Comparison of ENCODE assay signal across 9 cellular contexts in genomic region chr16:30715777-30716445, GRCh38.
DNase-seq lines count a peak whose midpoint lies in the region; ATAC-seq and TF ChIP-seq lines count a peak whose summit lies in the region.
"Had no signal": no experiment of that assay in that cellular context is flagged by ENCODE, and none has a peak within 500 bp of the region (broad histone marks: within the 10 kb centered on the region; RNA-seq: fewer than 3 reads in every experiment).

No MANE protein-coding gene starts in this region.

- H3K4me3 ChIP-seq in BLaER1 treated with 17β-estradiol and CSF1 and Interleukin-3, amounts not matched to agents 10 nM and 100 nM = peak overlapping the region in 1 of 10 experiments; percentile 35; a peak in 1 of 20 replicates
- H3K4me3 ChIP-seq in OCI-LY3 (ENCODE audit: low read length) (no peak overlapping the region), neutrophil (ENCODE audit: low read depth in 1 of 2, low read length in 1 of 2) (peak overlapping the region in 1 of 2 experiments; percentile 50)

- H3K36me3 ChIP-seq in BLaER1 treated with 17β-estradiol and CSF1 and Interleukin-3, amounts not matched to agents 10 nM and 100 nM = peaks cover 86 to 100% (median 94%) of the 10 kb centered on the region in 11 experiments
- H3K36me3 ChIP-seq in OCI-LY3 (replicated peaks; ENCODE audit: low read depth, low read length) (peaks cover 69% of the 10 kb centered on the region), neutrophil (peaks cover 73% of the 10 kb centered on the region)

- no peaks in the 10 kb centered on the region for H3K27me3 Mint-ChIP-seq in activated naive CD4-positive, alpha-beta T cell treated with anti-CD3 and anti-CD28 coated beads, Interleukin-2, amount 50 U/mL, for 24 hours

- H3K36me3 Mint-ChIP-seq in activated naive CD4-positive, alpha-beta T cell treated with anti-CD3 and anti-CD28 coated beads, Interleukin-2, amount 50 U/mL, for 24 hours = peaks cover 37% of the 10 kb centered on the region

- peaks cover 20 to 66% (median 46%) of the 10 kb centered on the region in 10 experiments for H3K4me1 ChIP-seq in BLaER1 treated with 17β-estradiol and CSF1 and Interleukin-3, amounts not matched to agents 10 nM and 100 nM
- H3K4me1 ChIP-seq in OCI-LY3 (ENCODE audit: low read length) = peaks cover 16% of the 10 kb centered on the region
- peaks cover 20 to 21% of the 10 kb centered on the region in 2 experiments for H3K4me1 ChIP-seq in neutrophil (ENCODE audit: control insufficient read depth in 1 of 2, insufficient read depth in 1 of 2, low read depth in 1 of 2, low read length in 1 of 2)

- H3K27ac Mint-ChIP-seq in activated naive CD4-positive, alpha-beta T cell treated with anti-CD3 and anti-CD28 coated beads, Interleukin-2, amount 50 U/mL, for 24 hours = peak overlapping the region; percentile 93

- peak overlapping the region; percentile 86 for H3K4me3 Mint-ChIP-seq in activated naive CD4-positive, alpha-beta T cell treated with anti-CD3 and anti-CD28 coated beads, Interleukin-2, amount 50 U/mL, for 24 hours

- peak overlapping the region; percentile 25 to 76 (median 68); a peak in 19 of 22 replicates for H3K9ac ChIP-seq in BLaER1 treated with 17β-estradiol and CSF1 and Interleukin-3, amounts not matched to agents 10 nM and 100 nM
- H3K9ac ChIP-seq in OCI-LY3 (ENCODE audit: low read length) = no peak overlapping the region

- H3K4me2 ChIP-seq in BLaER1 treated with 17β-estradiol and CSF1 and Interleukin-3, amounts not matched to agents 10 nM and 100 nM = peak overlapping the region; percentile 30 to 88 (median 72)
- H3K4me2 ChIP-seq in OCI-LY3 (ENCODE audit: low read length) = peak overlapping the region; percentile 12; the same call in 1 of the 2 replicates

- TF ChIP-seq CTCF in OCI-LY3 (IDR thresholded peaks at IDR 0.05; ENCODE audit: low read depth, low read length) (no peak), neutrophil (IDR thresholded peaks at IDR 0.05) (no peak)

- no peak for DNase-seq in putamen (ENCODE audit: low spot score)
- DNase-seq in midbrain (lab: John Stamatoyannopoulos, UW) = no peak
- DNase-seq: hippocampal formation had no signal

- no peaks in the 10 kb centered on the region for H3K9me3 Mint-ChIP-seq in activated naive CD4-positive, alpha-beta T cell treated with anti-CD3 and anti-CD28 coated beads, Interleukin-2, amount 50 U/mL, for 24 hours

- H3K27ac ChIP-seq in BLaER1 treated with 17β-estradiol and CSF1 and Interleukin-3, amounts not matched to agents 10 nM and 100 nM = peak overlapping the region; percentile 59 to 94 (median 84)
- H3K27ac ChIP-seq in OCI-LY3 (ENCODE audit: low read length) (peak overlapping the region; percentile 67), neutrophil (peak overlapping the region; percentile 80)

- H3K4me1 Mint-ChIP-seq in activated naive CD4-positive, alpha-beta T cell treated with anti-CD3 and anti-CD28 coated beads, Interleukin-2, amount 50 U/mL, for 24 hours = peaks cover 29% of the 10 kb centered on the region

- ATAC-seq in GM19328 (IDR thresholded peaks at IDR 0.05; ENCODE audit: unreplicated experiment) = no peak
- no peak for ATAC-seq in HG03045 (IDR thresholded peaks at IDR 0.05; ENCODE audit: unreplicated experiment)

- H4K20me1 ChIP-seq in BLaER1 treated with 17β-estradiol and CSF1 and Interleukin-3, amounts not matched to agents 10 nM and 100 nM = peaks cover 17 to 74% (median 26%) of the 10 kb centered on the region in 11 experiments; a peak in 20 of 22 replicates
- no peaks in the 10 kb centered on the region; the same call in 1 of the 2 replicates for H4K20me1 ChIP-seq in OCI-LY3 (ENCODE audit: insufficient read depth, low read length)

- H3K27me3 ChIP-seq in BLaER1 treated with 17β-estradiol and CSF1 and Interleukin-3, amounts not matched to agents 10 nM and 100 nM = no peaks in the 10 kb centered on the region
- no peaks in the 10 kb centered on the region for H3K27me3 ChIP-seq in OCI-LY3 (ENCODE audit: low read depth, low read length)
- no peaks in the 10 kb centered on the region for H3K27me3 ChIP-seq in neutrophil

- peaks cover 37% of the 10 kb centered on the region for H3K79me2 ChIP-seq in OCI-LY3 (ENCODE audit: low read length)

- no peak overlapping the region for H2AFZ ChIP-seq in OCI-LY3 (ENCODE audit: low read depth, low read length)

- no peaks in the 10 kb centered on the region for H3K9me3 ChIP-seq in BLaER1 treated with 17β-estradiol and CSF1 and Interleukin-3, amounts not matched to agents 10 nM and 100 nM (replicated peaks in 1 of 11)
- H3K9me3 ChIP-seq in OCI-LY3 (ENCODE audit: insufficient read depth, low read length) (no peaks in the 10 kb centered on the region), neutrophil (no peaks in the 10 kb centered on the region)
